ENCODE assay signal across 8 cellular contexts in the genomic region with DNA sequence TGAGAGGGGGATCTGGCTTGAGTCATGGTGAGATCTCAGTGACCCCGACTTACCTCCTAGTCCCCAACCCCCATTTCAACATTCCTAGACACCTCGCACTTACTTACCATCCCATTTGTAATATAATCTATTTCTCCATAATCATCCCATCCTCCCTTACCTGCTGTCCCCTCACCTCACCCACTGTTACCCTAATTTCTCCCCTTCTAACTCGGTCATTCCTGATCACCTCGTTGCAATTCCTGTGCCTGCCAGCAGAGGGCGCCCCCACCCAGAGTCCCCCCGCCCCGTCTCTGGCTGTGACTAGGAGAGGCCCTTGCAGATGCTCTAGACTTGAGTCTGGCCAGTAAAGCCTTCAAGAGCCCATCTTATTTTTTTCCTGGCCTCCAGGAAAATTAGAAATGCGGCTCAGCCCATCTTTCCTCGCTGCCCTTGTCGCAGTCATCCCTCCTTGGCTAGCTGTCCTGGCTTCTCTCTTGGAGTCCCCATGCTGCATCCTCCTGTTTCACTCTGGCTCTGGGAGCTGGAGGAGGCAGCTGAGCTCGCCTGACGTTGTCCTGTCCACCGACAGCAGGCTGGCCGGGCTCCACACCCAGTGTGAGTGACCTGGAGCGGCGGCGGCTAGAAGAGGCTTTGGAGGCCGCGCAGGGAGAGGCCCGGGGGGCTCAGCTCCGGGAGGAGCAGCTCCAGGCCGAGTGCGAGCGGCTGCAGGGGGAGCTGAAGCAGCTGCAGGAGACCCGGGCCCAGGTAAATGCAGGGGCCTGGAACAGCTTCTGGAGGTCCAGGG. TPM values are rescaled to one million over a fixed set of nuclear protein-coding genes. Genes with fewer than 3 reads are reported as not detected.
DNase-seq lines count a peak whose midpoint lies in the region; ATAC-seq and TF ChIP-seq lines count a peak whose summit lies in the region.

No MANE protein-coding gene starts in this region.

- DNase-seq in NCI-H524 (lab: John Stamatoyannopoulos, UW) = peak; percentile 22 to 65
- no peak for DNase-seq in NCI-H524 treated with DMSO at 0.1 percent for 48 hours (lab: John Stamatoyannopoulos, UW)
- peak; percentile 30 for DNase-seq in NCI-H2196 treated with DMSO at 0.1 percent for 48 hours (lab: John Stamatoyannopoulos, UW; ENCODE audit: unreplicated experiment)
- peak; percentile 82 for DNase-seq in activated CD4-positive, alpha-beta T cell treated with anti-CD3 and anti-CD28 coated beads, Interleukin-2, amount 50 U/mL, for 1 hour
- peak; percentile 69 for DNase-seq in colonic mucosa
- peak; percentile 50 for DNase-seq in medulla oblongata (ENCODE audit: extremely low spot score)
- DNase-seq in stimulated activated CD8-positive, alpha-beta memory T cell treated with anti-CD3 and anti-CD28 coated beads, Interleukin-4, amount 100 ng/mL, for 1 hour (ENCODE audit: low read depth in 2 of 2, low spot score in 1 of 2) = peak; percentile 67 to 70

- H3K27ac ChIP-seq in colonic mucosa = no peak overlapping the region

- H3K4me3 ChIP-seq in colonic mucosa = no peak overlapping the region

- TF ChIP-seq CTCF in colonic mucosa (IDR thresholded peaks at IDR 0.05) = peak; percentile 91

- no peak overlapping the region for H3K9ac ChIP-seq in colonic mucosa (ENCODE audit: low read depth in 2 of 2, low read length in 2 of 2)

- no peak for ATAC-seq in GM18498 (IDR thresholded peaks at IDR 0.05; ENCODE audit: unreplicated experiment)

- no peaks in the 10 kb centered on the region for H3K36me3 ChIP-seq in colonic mucosa

- H3K9me3 ChIP-seq in colonic mucosa = no peaks in the 10 kb centered on the region

- intact Hi-C loops in colonic mucosa (cut with DNase I) = loop anchor here (10.0 kb wide), 1 partner anchor 106 kb away; no protein-coding TSS in a partner anchor

- H3K27me3 ChIP-seq in colonic mucosa = no peaks in the 10 kb centered on the region

- peaks cover 4% of the 10 kb centered on the region for H3K4me1 ChIP-seq in colonic mucosa

RNA-seq across cellular contexts. Expression of gene TBKBP1, which starts 5.0 kb away (rescaled TPM):
- total RNA-seq in colonic mucosa = 1 to 10 TPM; 1.3 to 2.9 TPM

RNA-seq across cellular contexts. Expression of gene TBX21, which starts 34.1 kb away (rescaled TPM):
- under 1 TPM; 0.40 to 0.49 TPM for total RNA-seq in colonic mucosa

RNA-seq across cellular contexts. Expression of gene KPNB1, which starts 49.2 kb away (rescaled TPM):
- total RNA-seq in colonic mucosa = 100 to 1,000 TPM; 247 to 356 TPM
